8 cellular contexts compared by ENCODE assay signal in the genomic region with DNA sequence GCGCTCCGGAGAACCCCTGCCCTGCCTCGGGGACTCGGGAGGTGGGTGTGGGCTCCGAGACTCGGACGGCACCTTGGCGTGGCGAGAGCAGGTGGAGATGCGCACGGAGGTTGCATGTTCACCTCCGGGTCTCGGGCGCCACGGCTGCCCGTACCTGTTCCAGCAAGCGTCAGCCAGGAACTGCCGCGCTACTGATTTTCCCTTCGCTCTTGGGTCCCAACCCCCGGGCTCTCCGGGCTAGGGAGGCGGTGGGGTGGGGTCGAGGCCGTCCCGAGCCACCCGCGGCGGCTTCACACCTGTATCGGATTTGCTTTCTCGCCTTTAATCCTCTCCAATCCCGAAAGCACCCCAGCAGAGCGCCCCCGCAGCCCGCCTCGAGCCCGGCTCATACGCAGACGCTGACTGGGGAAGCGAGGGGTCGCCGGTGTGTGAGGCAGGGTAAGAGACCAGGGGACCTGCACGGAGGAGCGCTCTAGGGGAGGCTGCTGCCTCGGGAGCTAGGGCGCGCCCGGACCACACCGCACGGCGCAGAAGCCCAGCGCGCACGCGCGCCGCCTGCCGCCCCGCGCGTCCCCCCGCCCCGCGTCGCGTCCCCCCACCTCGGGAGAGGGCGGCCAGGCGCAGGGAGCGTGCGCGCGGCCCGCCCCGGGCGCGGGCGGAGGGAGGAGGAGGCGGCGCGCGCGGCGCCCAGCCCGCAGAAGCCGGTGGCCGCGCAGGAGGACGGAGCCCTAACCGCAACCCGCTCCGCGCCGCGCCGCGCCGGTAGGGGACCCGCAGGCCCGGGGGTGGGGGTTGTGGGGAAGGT. TPM values are rescaled to one million over a fixed set of nuclear protein-coding genes. Genes with fewer than 3 reads are reported as not detected.
DNase-seq lines count a peak whose midpoint lies in the region; ATAC-seq and TF ChIP-seq lines count a peak whose summit lies in the region.

A gene with protein sequence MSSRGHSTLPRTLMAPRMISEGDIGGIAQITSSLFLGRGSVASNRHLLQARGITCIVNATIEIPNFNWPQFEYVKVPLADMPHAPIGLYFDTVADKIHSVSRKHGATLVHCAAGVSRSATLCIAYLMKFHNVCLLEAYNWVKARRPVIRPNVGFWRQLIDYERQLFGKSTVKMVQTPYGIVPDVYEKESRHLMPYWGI (plus strand): TSS at position 695 of the 805 bp plus-strand sequence. CDS start 22,382 bp downstream, outside the sequence.

- ATAC-seq in GM19328 (IDR thresholded peaks at IDR 0.05; ENCODE audit: unreplicated experiment) = peak; percentile 74
- ATAC-seq in HG03558 (IDR thresholded peaks at IDR 0.05; ENCODE audit: extremely low read depth, unreplicated experiment) = peak; percentile 57

- peak within 1 kb of the TSS; percentile 97 for H3K4me3 Mint-ChIP-seq in endothelial cell (ENCODE audit: unreplicated experiment)

- H3K4me1 Mint-ChIP-seq in endothelial cell (ENCODE audit: unreplicated experiment) = peaks cover 24% of the 10 kb centered on the region

- peaks cover 4% of the 10 kb centered on the region for H3K36me3 Mint-ChIP-seq in endothelial cell (ENCODE audit: low read depth, unreplicated experiment)

- no peak for TF ChIP-seq CTCF in endothelial cell (IDR thresholded peaks at IDR 0.05; ENCODE audit: unreplicated experiment)

- peaks cover 8% of the 10 kb centered on the region for H3K27me3 Mint-ChIP-seq in endothelial cell (ENCODE audit: unreplicated experiment)

- peak within 1 kb of the TSS; percentile 85 for H3K27ac Mint-ChIP-seq in endothelial cell (ENCODE audit: unreplicated experiment)

- H3K9me3 Mint-ChIP-seq in endothelial cell (ENCODE audit: unreplicated experiment) = no peaks in the 10 kb centered on the region

- DNase-seq in CD1c-positive myeloid dendritic cell (ENCODE audit: extremely low spot score) = peak; percentile 84
- DNase-seq in NOMO-1 treated with dmso at 0.1 percent for 144 hours (lab: John Stamatoyannopoulos, UW; ENCODE audit: unreplicated experiment) = peak; percentile 38
- DNase-seq in activated CD8-positive, alpha-beta memory T cell treated with anti-CD3 and anti-CD28 coated beads, Interleukin-2, amount 50 U/mL, for 4 hours = peak; percentile 85
- peak; percentile 77 for DNase-seq in endothelial cell (ENCODE audit: low spot score)
- DNase-seq in midbrain (lab: John Stamatoyannopoulos, UW) = peak; percentile 88
- DNase-seq in stimulated activated CD8-positive, alpha-beta memory T cell treated with anti-CD3 and anti-CD28 coated beads, Interleukin-15, amount 100 ng/mL, for 48 hours (ENCODE audit: low read depth in 2 of 2) = peak; percentile 74 to 80

RNA-seq across cellular contexts. Expression of the gene that starts here (rescaled TPM):
- total RNA-seq in endothelial cell (ENCODE audit: unreplicated experiment) = 23.0 TPM

Comparison
In these comparisons a context has a peak if more than half of its experiments do, and no peak if none do; other contexts are left out.
1. Peak in every context shown above with its lines: DNase-seq and ATAC-seq.
2. DNase-seq: peak in every context shown above with its lines; median percentile 88 in midbrain; 85 in activated CD8-positive, alpha-beta memory T cell treated with anti-CD3 and anti-CD28 coated beads, Interleukin-2, amount 50 U/mL, for 4 hours; 84 in CD1c-positive myeloid dendritic cell; 77 in endothelial cell; 77 in stimulated activated CD8-positive, alpha-beta memory T cell treated with anti-CD3 and anti-CD28 coated beads, Interleukin-15, amount 100 ng/mL, for 48 hours; 38 in NOMO-1 treated with dmso at 0.1 percent for 144 hours.